Comparison of ENCODE assay signal across 1 cellular context in the genomic region with DNA sequence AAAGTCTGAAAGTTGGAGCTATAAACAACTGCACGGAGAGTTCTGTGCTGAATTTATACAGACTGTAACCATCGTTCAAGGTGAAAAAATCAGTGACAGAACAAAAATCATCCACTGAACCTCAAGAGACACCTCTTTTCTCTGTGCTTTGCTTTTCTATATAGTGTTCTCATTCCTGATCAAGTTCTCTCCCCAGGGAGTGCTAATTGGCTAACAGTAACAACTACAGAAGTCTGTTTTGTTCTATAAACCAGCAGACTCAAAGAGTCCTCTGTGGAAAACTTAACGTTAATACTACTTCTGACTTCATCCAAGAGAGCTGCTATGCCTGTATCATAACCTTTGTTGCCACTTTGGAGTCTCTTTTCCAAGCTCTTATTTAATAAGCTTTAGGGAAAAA.
TF ChIP-seq lines count a peak whose summit lies in the region.

No MANE protein-coding gene starts in this region.

TF ChIP-seq in SK-N-SH, 30 proteins besides CTCF, POLR2A, EP300 and RAD21:
- TF ChIP-seq EZH2phosphoT487 (IDR thresholded peaks at IDR 0.05; ENCODE audit: borderline replicate concordance, low read depth) (no peak), POLR2AphosphoS5 (IDR thresholded peaks at IDR 0.05; ENCODE audit: low read depth, low read length) (no peak), TAF1 (IDR thresholded peaks at IDR 0.05; ENCODE audit: borderline replicate concordance, low read depth, low read length) (no peak), SMC3 (IDR thresholded peaks at IDR 0.05; ENCODE audit: low read depth, low read length) (no peak), NFIC (IDR thresholded peaks at IDR 0.05; ENCODE audit: borderline replicate concordance) (no peak), FOSL2 (IDR thresholded peaks at IDR 0.05; ENCODE audit: borderline replicate concordance, low read depth) (no peak)
- TF ChIP-seq, protein P1, sequence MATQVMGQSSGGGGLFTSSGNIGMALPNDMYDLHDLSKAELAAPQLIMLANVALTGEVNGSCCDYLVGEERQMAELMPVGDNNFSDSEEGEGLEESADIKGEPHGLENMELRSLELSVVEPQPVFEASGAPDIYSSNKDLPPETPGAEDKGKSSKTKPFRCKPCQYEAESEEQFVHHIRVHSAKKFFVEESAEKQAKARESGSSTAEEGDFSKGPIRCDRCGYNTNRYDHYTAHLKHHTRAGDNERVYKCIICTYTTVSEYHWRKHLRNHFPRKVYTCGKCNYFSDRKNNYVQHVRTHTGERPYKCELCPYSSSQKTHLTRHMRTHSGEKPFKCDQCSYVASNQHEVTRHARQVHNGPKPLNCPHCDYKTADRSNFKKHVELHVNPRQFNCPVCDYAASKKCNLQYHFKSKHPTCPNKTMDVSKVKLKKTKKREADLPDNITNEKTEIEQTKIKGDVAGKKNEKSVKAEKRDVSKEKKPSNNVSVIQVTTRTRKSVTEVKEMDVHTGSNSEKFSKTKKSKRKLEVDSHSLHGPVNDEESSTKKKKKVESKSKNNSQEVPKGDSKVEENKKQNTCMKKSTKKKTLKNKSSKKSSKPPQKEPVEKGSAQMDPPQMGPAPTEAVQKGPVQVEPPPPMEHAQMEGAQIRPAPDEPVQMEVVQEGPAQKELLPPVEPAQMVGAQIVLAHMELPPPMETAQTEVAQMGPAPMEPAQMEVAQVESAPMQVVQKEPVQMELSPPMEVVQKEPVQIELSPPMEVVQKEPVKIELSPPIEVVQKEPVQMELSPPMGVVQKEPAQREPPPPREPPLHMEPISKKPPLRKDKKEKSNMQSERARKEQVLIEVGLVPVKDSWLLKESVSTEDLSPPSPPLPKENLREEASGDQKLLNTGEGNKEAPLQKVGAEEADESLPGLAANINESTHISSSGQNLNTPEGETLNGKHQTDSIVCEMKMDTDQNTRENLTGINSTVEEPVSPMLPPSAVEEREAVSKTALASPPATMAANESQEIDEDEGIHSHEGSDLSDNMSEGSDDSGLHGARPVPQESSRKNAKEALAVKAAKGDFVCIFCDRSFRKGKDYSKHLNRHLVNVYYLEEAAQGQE (IDR thresholded peaks at IDR 0.05; ENCODE audit: low read depth, low read length) = no peak
- TF ChIP-seq, protein P2, sequence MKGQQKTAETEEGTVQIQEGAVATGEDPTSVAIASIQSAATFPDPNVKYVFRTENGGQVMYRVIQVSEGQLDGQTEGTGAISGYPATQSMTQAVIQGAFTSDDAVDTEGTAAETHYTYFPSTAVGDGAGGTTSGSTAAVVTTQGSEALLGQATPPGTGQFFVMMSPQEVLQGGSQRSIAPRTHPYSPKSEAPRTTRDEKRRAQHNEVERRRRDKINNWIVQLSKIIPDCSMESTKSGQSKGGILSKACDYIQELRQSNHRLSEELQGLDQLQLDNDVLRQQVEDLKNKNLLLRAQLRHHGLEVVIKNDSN (IDR thresholded peaks at IDR 0.05; ENCODE audit: borderline replicate concordance, low read depth) = no peak
- TF ChIP-seq, protein P3, sequence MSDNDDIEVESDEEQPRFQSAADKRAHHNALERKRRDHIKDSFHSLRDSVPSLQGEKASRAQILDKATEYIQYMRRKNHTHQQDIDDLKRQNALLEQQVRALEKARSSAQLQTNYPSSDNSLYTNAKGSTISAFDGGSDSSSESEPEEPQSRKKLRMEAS (IDR thresholded peaks at IDR 0.05; ENCODE audit: low read depth) = no peak
- TF ChIP-seq, protein P4, sequence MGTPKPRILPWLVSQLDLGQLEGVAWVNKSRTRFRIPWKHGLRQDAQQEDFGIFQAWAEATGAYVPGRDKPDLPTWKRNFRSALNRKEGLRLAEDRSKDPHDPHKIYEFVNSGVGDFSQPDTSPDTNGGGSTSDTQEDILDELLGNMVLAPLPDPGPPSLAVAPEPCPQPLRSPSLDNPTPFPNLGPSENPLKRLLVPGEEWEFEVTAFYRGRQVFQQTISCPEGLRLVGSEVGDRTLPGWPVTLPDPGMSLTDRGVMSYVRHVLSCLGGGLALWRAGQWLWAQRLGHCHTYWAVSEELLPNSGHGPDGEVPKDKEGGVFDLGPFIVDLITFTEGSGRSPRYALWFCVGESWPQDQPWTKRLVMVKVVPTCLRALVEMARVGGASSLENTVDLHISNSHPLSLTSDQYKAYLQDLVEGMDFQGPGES (IDR thresholded peaks at IDR 0.05; ENCODE audit: low read depth, low read length) = no peak
